In the genomic region with DNA sequence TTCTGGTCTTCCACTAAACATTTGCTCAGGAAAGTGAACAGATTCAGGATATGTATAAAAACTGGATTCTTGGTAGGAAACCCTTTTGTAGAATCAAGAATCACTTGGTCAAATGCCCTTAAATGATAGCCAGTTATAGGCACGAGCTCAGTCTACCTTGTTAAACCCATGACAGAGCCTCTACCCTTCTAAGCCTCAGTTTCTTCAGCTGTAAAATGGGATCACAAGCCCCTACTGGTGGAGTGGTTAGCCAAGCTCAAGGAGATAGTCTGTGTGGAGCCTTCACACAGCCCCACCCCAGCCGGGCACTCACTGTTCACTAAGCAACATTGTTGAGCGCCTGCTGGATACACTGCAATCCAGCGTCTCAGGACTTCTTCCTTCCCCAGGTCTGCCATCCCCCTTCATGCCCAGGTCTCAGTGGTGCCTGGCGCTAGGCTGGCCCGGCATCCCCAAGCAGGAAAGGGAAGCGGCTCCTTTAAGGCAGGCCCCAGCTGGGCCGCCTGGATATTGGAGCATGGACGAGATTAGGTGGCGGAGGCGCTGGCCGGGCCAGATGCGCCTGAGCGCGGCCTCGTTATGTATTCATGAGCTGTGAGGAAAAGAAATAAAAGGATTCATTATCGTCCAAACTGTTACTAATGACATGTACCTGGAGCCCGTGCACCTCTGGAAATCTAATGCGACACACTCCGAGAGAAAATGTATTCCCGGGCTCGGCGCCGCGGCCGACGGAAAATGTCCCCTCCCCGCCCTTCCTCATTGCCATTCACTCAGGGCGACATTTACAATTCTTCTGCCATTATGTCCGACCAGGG, we compare ENCODE assay signal across 1 cellular context.
TF ChIP-seq lines count a peak whose summit lies in the region.

No MANE protein-coding gene starts in this region.

TF ChIP-seq in HepG2, 621 proteins besides CTCF, POLR2A, EP300 and RAD21:
- TF ChIP-seq ZNF629 (CRISPR knock-in tag; conservative IDR thresholded peaks at IDR 0.05) (peak; percentile 63), CBX5 (CRISPR knock-in tag; IDR thresholded peaks at IDR 0.05; ENCODE audit: borderline replicate concordance) (no peak)
